21 cellular contexts compared by ENCODE assay signal in the genomic region with DNA sequence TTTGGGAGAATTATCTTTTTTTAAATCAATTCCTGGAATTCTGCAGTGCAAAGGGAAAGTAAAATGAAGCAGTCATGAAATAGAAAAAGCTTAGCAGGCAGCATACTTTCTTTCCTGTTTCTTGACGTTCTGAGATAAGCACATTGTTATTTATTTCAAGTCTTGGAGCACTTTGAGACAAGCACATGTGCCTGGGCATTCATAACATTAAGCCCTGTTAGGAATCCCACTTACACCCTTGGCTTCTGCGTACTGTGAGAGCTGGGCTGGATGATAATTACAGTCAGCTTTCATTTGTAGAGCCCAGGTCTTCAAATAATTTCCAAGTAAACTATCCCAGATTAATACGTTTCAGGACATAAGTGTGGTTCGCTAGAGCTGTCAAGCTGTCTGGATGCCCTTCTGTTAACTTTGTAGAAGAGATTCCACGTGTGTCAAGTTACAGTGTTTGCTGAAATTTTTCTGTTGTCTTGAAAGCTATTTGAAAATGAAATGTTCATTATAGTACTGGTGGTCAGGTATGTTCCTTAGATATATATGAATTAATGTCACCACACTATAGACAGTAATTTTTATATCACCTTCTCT.
"Had no signal": no experiment of that assay in that cellular context is flagged by ENCODE, and none has a peak within 500 bp of the region (broad histone marks: within the 10 kb centered on the region; RNA-seq: fewer than 3 reads in every experiment).

No MANE protein-coding gene starts in this region.

- H3K27ac Mint-ChIP-seq: activated naive CD4-positive, alpha-beta T cell treated with anti-CD3 and anti-CD28 coated beads for 36 hours; activated naive CD8-positive, alpha-beta T cell treated with anti-CD3 and anti-CD28 coated beads, Interleukin-2, amount 50 U/mL, for 24 hours; endodermal cell; naive thymus-derived CD8-positive, alpha-beta T cell had no signal

- H3K27ac ChIP-seq: ascending aorta, neutrophil, parathyroid adenoma, tibial nerve, uterus had no signal

- H3K4me1 ChIP-seq: ascending aorta, parathyroid adenoma, tibial nerve, uterus had no signal

- H2AFZ ChIP-seq: parathyroid adenoma had no signal

- H3K36me3 ChIP-seq: ascending aorta, neutrophil, tibial nerve, uterus had no signal

- H3K27me3 Mint-ChIP-seq: activated naive CD8-positive, alpha-beta T cell treated with anti-CD3 and anti-CD28 coated beads, Interleukin-2, amount 50 U/mL, for 24 hours; naive thymus-derived CD8-positive, alpha-beta T cell had no signal

- H3K4me3 Mint-ChIP-seq: activated naive CD4-positive, alpha-beta T cell treated with anti-CD3 and anti-CD28 coated beads for 36 hours; activated naive CD8-positive, alpha-beta T cell treated with anti-CD3 and anti-CD28 coated beads, Interleukin-2, amount 50 U/mL, for 24 hours; endodermal cell had no signal

- H3K27me3 ChIP-seq: ascending aorta, neutrophil, tibial nerve, uterus had no signal

- ATAC-seq: activated naive CD8-positive, alpha-beta T cell treated with anti-CD3 and anti-CD28 coated beads, Interleukin-2, amount 50 U/mL, for 24 hours; esophagus mucosa; left lobe of liver; naive thymus-derived CD8-positive, alpha-beta T cell had no signal

- H3K9me3 ChIP-seq: ascending aorta, neutrophil, tibial nerve, uterus had no signal

- H3K4me3 ChIP-seq: ascending aorta, tibial nerve, uterus had no signal

- DNase-seq: activated CD8-positive, alpha-beta memory T cell treated with anti-CD3 and anti-CD28 coated beads, Interleukin-2, amount 50 U/mL, for 4 hours; activated naive CD4-positive, alpha-beta T cell treated with anti-CD3 and anti-CD28 coated beads for 36 hours; activated naive CD8-positive, alpha-beta T cell treated with anti-CD3 and anti-CD28 coated beads, Interleukin-2, amount 50 U/mL, for 24 hours; endodermal cell; foreskin fibroblast; hippocampal formation; naive thymus-derived CD8-positive, alpha-beta T cell; retina; stimulated activated CD4-positive, alpha-beta T cell treated with anti-CD3 and anti-CD28 coated beads, Interleukin-2, amount 100 ng/mL, for 48 hours; stimulated activated naive CD4-positive, alpha-beta T cell; substantia nigra; uterus had no signal

- H3K9ac ChIP-seq: parathyroid adenoma had no signal

- FAIRE-seq: bronchial epithelial cell, keratinocyte, TTC549 had no signal

- H3K9me3 Mint-ChIP-seq: activated naive CD4-positive, alpha-beta T cell treated with anti-CD3 and anti-CD28 coated beads for 36 hours; naive thymus-derived CD8-positive, alpha-beta T cell had no signal
